ENCODE assay signal across 27 cellular contexts in the genomic region with DNA sequence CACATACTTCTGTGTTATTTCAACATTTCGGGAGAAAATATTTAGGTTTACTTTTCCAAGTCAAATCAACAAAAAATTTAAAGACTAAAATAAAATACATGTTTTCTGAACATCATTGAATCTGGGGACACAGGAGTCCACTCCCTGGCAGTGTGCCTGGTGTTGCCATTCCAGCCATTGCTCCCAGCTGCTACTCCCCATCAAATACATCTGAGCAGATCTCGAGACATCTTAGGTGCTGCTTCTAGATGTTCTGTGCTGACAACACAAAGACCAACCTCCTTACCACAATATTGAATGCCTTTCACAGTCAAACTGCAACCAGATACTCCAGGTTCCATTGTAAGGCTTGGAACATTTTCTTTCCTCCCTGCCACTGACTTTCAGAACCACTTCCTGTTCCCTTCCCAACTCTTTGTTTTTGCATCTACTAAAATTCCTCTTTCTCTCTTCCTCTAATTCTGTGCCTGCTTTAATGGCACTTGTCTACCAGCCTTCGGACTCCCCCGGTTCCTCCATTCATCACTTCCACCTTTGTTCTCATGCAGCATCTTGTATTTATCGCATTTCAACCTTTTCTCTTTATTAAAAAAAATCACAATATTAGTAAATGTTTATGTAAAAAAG.
DNase-seq lines count a peak whose midpoint lies in the region; ATAC-seq and TF ChIP-seq lines count a peak whose summit lies in the region.
"Had no signal": no experiment of that assay in that cellular context is flagged by ENCODE, and none has a peak within 500 bp of the region (broad histone marks: within the 10 kb centered on the region; RNA-seq: fewer than 3 reads in every experiment).

No MANE protein-coding gene starts in this region.

- BruUV-seq in mammary epithelial cell (replicated peaks; lab: Mats Ljungman, UMichigan) = no TSS peak
- BruUV-seq in MCF 10A (replicated peaks; lab: Mats Ljungman, UMichigan) = no TSS peak

- ATAC-seq in GM21528 (IDR thresholded peaks at IDR 0.05; ENCODE audit: low FRiP score, unreplicated experiment) = no peak
- ATAC-seq: activated T-cell treated with anti-CD3 and anti-CD28 coated beads, Interleukin-2, amount 50 U/mL, for 72 hours; left lung; naive thymus-derived CD8-positive, alpha-beta T cell had no signal

- no peaks in the 10 kb centered on the region for H3K9me3 ChIP-seq in mammary epithelial cell (replicated peaks; ENCODE audit: insufficient read depth, low read length)
- H3K9me3 ChIP-seq: BE2C, left lung, MG63, stomach, transverse colon had no signal

- H3K79me2 ChIP-seq in mammary epithelial cell (ENCODE audit: insufficient read depth, low read length) = no peaks in the 10 kb centered on the region

- H3K4me2 ChIP-seq in mammary epithelial cell (ENCODE audit: insufficient read depth, low read depth, low read length) = no peak overlapping the region

- POLR2A ChIA-PET in MCF 10A (lab: Yijun Ruan, JAX) = interaction anchor here (1.0 kb wide), 1 partner anchor 30 kb away, joined by 3 read pairs; no protein-coding TSS in a partner anchor

- no peaks in the 10 kb centered on the region for H3K9me3 Mint-ChIP-seq in MCF 10A (ENCODE audit: unreplicated experiment)
- H3K9me3 Mint-ChIP-seq: activated naive CD4-positive, alpha-beta T cell treated with anti-CD3 and anti-CD28 coated beads for 36 hours; activated T-cell treated with anti-CD3 and anti-CD28 coated beads, Interleukin-2, amount 50 U/mL, for 72 hours; naive thymus-derived CD8-positive, alpha-beta T cell had no signal

- no peak overlapping the region for H3K4me3 ChIP-seq in mammary epithelial cell (replicated peaks in 1 of 3; ENCODE audit: insufficient read depth in 1 of 3, low read depth in 2 of 3, low read length in 3 of 3)
- no peak overlapping the region for H3K4me3 ChIP-seq in astrocyte of the cerebellum (ENCODE audit: low read depth, low read length)
- H3K4me3 ChIP-seq: left lung, MG63, stomach, transverse colon had no signal

- H3K27me3 ChIP-seq in mammary epithelial cell (ENCODE audit: insufficient read depth, low read length) = no peaks in the 10 kb centered on the region
- H3K27me3 ChIP-seq: BE2C, left lung, MG63, stomach, transverse colon had no signal

- H3K27me3 Mint-ChIP-seq in MCF 10A (ENCODE audit: insufficient read depth, unreplicated experiment) = no peaks in the 10 kb centered on the region
- H3K27me3 Mint-ChIP-seq: naive thymus-derived CD8-positive, alpha-beta T cell had no signal

- H3K27ac ChIP-seq in mammary epithelial cell (ENCODE audit: insufficient read depth, low read depth, low read length) = no peak overlapping the region
- H3K27ac ChIP-seq: left lung, stomach, transverse colon had no signal

- DNase-seq in mammary epithelial cell (no peak), MCF 10A (ENCODE audit: unreplicated experiment) (no peak), astrocyte of the cerebellum (ENCODE audit: low read depth) (peak; percentile 24), medulla oblongata (ENCODE audit: extremely low spot score) (peak; percentile 30), GM19238 (ENCODE audit: insufficient read length, low spot score) (no peak), epidermal melanocyte (ENCODE audit: insufficient read length, low spot score) (no peak)
- DNase-seq in activated CD4-positive, CD25-positive, alpha-beta regulatory T cell treated with anti-CD3 and anti-CD28 coated beads, Interleukin-2, amount 50 U/mL, for 72 hours = no peak
- DNase-seq: activated naive CD4-positive, alpha-beta T cell treated with anti-CD3 and anti-CD28 coated beads for 36 hours; activated T-cell treated with anti-CD3 and anti-CD28 coated beads, Interleukin-2, amount 50 U/mL, for 72 hours; amygdala; BE2C; dermis blood vessel endothelial cell; DMS53; left lung; MG63; naive thymus-derived CD8-positive, alpha-beta T cell; NCI-H1417; NCI-H2081; NCI-H2227 treated with DMSO at 0.1 percent for 48 hours; occipital lobe; OCI-M1; retina; stimulated activated CD4-positive, alpha-beta T cell treated with anti-CD3 and anti-CD28 coated beads, Interleukin-2, amount 100 ng/mL, for 24 hours; stomach; T-helper 9 cell; transverse colon had no signal

- H2AFZ ChIP-seq in mammary epithelial cell (ENCODE audit: low read depth, low read length) = peak overlapping the region; percentile 43

- H3K4me1 Mint-ChIP-seq in MCF 10A (ENCODE audit: insufficient read depth, unreplicated experiment) = peaks cover 14% of the 10 kb centered on the region
- H3K4me1 Mint-ChIP-seq: naive thymus-derived CD8-positive, alpha-beta T cell had no signal

- WGBS in mammary epithelial cell (ENCODE audit: low coverage, missing lambda C conversion rate) = 87% methylated on average over 5 of the region's 5 CpGs

- no peaks in the 10 kb centered on the region for H3K36me3 Mint-ChIP-seq in MCF 10A (ENCODE audit: insufficient read depth, unreplicated experiment)
- H3K36me3 Mint-ChIP-seq: naive thymus-derived CD8-positive, alpha-beta T cell had no signal

- no peaks in the 10 kb centered on the region for H3K36me3 ChIP-seq in mammary epithelial cell (ENCODE audit: insufficient read depth, low read length)
- H3K36me3 ChIP-seq: BE2C, left lung, MG63, stomach, transverse colon had no signal

- H3K4me3 Mint-ChIP-seq in MCF 10A (ENCODE audit: unreplicated experiment) = no peak overlapping the region
- H3K4me3 Mint-ChIP-seq: activated naive CD4-positive, alpha-beta T cell treated with anti-CD3 and anti-CD28 coated beads for 36 hours; activated T-cell treated with anti-CD3 and anti-CD28 coated beads, Interleukin-2, amount 50 U/mL, for 72 hours; naive thymus-derived CD8-positive, alpha-beta T cell had no signal

- in situ Hi-C loops in mammary epithelial cell (cut with MboI; ENCODE audit: low sequenced_read_pairs in 2 of 2) (no loop called here), astrocyte of the cerebellum (cut with HindIII; ENCODE audit: low sequenced_read_pairs) (no loop called here)

- CTCF ChIA-PET in mammary epithelial cell (lab: Charles Lee; ENCODE audit: low non-redundant PET) (no interaction called here), MCF 10A (lab: Yijun Ruan, JAX) (no interaction called here)

- TF ChIP-seq CTCF in mammary epithelial cell (conservative IDR thresholded peaks at IDR 0.05 in 1 of 2, IDR thresholded peaks at IDR 0.05 in 1 of 2; ENCODE audit: extremely low read depth in 1 of 2, insufficient read depth in 1 of 2, low read depth in 1 of 2, low read length in 2 of 2) (no peak), MCF 10A (IDR thresholded peaks at IDR 0.05; ENCODE audit: unreplicated experiment) (no peak), astrocyte of the cerebellum (IDR thresholded peaks at IDR 0.05; ENCODE audit: low read depth, low read length, missing control alignments) (no peak)

- no peak overlapping the region for H3K27ac Mint-ChIP-seq in MCF 10A (ENCODE audit: low read depth, unreplicated experiment)
- H3K27ac Mint-ChIP-seq: activated naive CD4-positive, alpha-beta T cell treated with anti-CD3 and anti-CD28 coated beads for 36 hours; activated T-cell treated with anti-CD3 and anti-CD28 coated beads, Interleukin-2, amount 50 U/mL, for 72 hours; naive thymus-derived CD8-positive, alpha-beta T cell had no signal

- intact Hi-C loops in mammary epithelial cell (cut with micrococcal nuclease) (no loop called here), MCF 10A (cut with micrococcal nuclease) (no loop called here)

- no peaks in the 10 kb centered on the region for H4K20me1 ChIP-seq in mammary epithelial cell (ENCODE audit: insufficient read depth, low read length)

- peaks cover 10% of the 10 kb centered on the region for H3K4me1 ChIP-seq in mammary epithelial cell (ENCODE audit: insufficient read depth, low read length)

- H3K9ac ChIP-seq in mammary epithelial cell (ENCODE audit: insufficient read depth, low read length) = no peak overlapping the region

- dilution Hi-C loops in mammary epithelial cell (cut with HindIII; ENCODE audit: low sequenced_read_pairs) = no loop called here

Comparison
In these comparisons a context has a peak if more than half of its experiments do, and no peak if none do; other contexts are left out.
1. DNase-seq: peak in astrocyte of the cerebellum (single experiment) and medulla oblongata (single experiment); none in mammary epithelial cell (single experiment), MCF 10A (single experiment), activated CD4-positive, CD25-positive, alpha-beta regulatory T cell treated with anti-CD3 and anti-CD28 coated beads, Interleukin-2, amount 50 U/mL, for 72 hours (single experiment), GM19238 (single experiment) and epidermal melanocyte (single experiment).